ENCODE assay signal across 18 cellular contexts in the genomic region with DNA sequence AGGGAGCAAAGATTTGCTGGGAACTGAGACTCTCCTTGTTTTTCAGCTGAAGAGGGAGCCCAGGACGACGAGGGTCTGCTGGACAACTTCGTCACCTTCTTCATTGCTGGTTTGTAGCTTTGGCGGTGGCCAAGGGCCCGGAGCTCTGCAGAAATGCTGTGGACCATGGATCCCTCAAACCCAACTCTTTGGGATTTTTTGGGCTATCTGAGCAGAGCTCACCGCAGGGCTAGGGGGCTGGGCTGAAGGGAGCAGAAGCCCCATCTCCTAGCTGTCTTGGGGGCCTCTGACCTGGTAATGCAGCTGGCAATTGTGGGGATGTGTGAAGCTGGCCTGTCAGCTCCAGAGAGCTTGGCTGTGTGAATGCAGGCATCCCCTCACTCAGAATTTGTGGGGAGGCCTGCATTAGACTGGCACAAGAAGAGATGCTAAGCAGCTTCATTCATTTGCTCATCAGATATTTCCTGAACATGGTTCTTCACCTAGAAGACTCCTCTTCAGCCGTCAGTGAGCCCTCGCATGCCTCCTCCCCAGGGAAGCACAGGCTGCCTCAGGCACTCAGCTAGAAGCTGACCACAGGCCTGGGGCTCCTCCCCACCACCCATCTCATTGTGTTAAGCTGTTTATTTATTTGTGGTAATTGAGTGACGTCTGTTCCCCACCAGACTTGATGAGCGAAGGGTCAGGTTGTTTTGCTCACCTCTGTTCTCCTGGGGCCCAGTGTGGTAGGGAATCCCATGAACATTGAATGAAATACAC. TPM values are rescaled to one million over a fixed set of nuclear protein-coding genes. Genes with fewer than 3 reads are reported as not detected.
DNase-seq lines count a peak whose midpoint lies in the region; ATAC-seq and TF ChIP-seq lines count a peak whose summit lies in the region.
"Had no signal": no experiment of that assay in that cellular context is flagged by ENCODE, and none has a peak within 500 bp of the region (broad histone marks: within the 10 kb centered on the region; RNA-seq: fewer than 3 reads in every experiment).

No MANE protein-coding gene starts in this region.

- H3K27ac Mint-ChIP-seq in activated CD4-positive, alpha-beta memory T cell treated with anti-CD3 and anti-CD28 coated beads, Interleukin-2, amount 10 ng/mL, durations not matched to agents 7 days and 5 days: no peak overlapping the region
- no peak overlapping the region for H3K27ac Mint-ChIP-seq in activated CD4-positive, alpha-beta memory T cell treated with anti-CD3 and anti-CD28 coated beads for 36 hours

- no peak overlapping the region for H3K4me3 ChIP-seq in esophagus muscularis mucosa

- no peaks in the 10 kb centered on the region for H3K36me3 ChIP-seq in esophagus muscularis mucosa

- H3K4me3 Mint-ChIP-seq in activated CD4-positive, alpha-beta memory T cell treated with anti-CD3 and anti-CD28 coated beads, Interleukin-2, amount 10 ng/mL, durations not matched to agents 7 days and 5 days: no peak overlapping the region
- no peak overlapping the region for H3K4me3 Mint-ChIP-seq in activated CD4-positive, alpha-beta memory T cell treated with anti-CD3 and anti-CD28 coated beads for 36 hours
- no peak overlapping the region for H3K4me3 Mint-ChIP-seq in activated T-cell treated with anti-CD3 and anti-CD28 coated beads, Interleukin-2, amount 50 U/mL, for 4 hours

- no peaks in the 10 kb centered on the region for H3K9me3 ChIP-seq in esophagus muscularis mucosa
- H3K9me3 ChIP-seq: Caco-2 had no signal

- H3K27me3 ChIP-seq in esophagus muscularis mucosa: no peaks in the 10 kb centered on the region

- TF ChIP-seq CTCF in esophagus muscularis mucosa (IDR thresholded peaks at IDR 0.05) (no peak), RWPE1 (conservative IDR thresholded peaks at IDR 0.05; ENCODE audit: low read depth) (no peak)

- H3K36me3 Mint-ChIP-seq in activated CD4-positive, alpha-beta memory T cell treated with anti-CD3 and anti-CD28 coated beads, Interleukin-2, amount 10 ng/mL, durations not matched to agents 7 days and 5 days (ENCODE audit: low read depth): no peaks in the 10 kb centered on the region
- no peaks in the 10 kb centered on the region for H3K36me3 Mint-ChIP-seq in activated CD4-positive, alpha-beta memory T cell treated with anti-CD3 and anti-CD28 coated beads for 36 hours
- no peaks in the 10 kb centered on the region for H3K36me3 Mint-ChIP-seq in activated T-cell treated with anti-CD3 and anti-CD28 coated beads, Interleukin-2, amount 50 U/mL, for 4 hours (ENCODE audit: insufficient read depth)

- POLR2A ChIA-PET in activated CD4-positive, alpha-beta memory T cell treated with anti-CD3 and anti-CD28 coated beads, Interleukin-2, amount 10 ng/mL, durations not matched to agents 7 days and 5 days (lab: Charles Lee): no interaction called here
- POLR2A ChIA-PET in activated CD4-positive, alpha-beta memory T cell treated with anti-CD3 and anti-CD28 coated beads for 36 hours (lab: Charles Lee): no interaction called here
- POLR2A ChIA-PET in RWPE1 (lab: Yijun Ruan, JAX; ENCODE audit: low non-redundant PET): no interaction called here

- no peak for TF ChIP-seq POLR2A in esophagus muscularis mucosa (IDR thresholded peaks at IDR 0.05; ENCODE audit: low read depth)

- 80% methylated on average over 9 of the region's 10 CpGs for WGBS in esophagus muscularis mucosa

- H3K4me1 Mint-ChIP-seq in activated CD4-positive, alpha-beta memory T cell treated with anti-CD3 and anti-CD28 coated beads, Interleukin-2, amount 10 ng/mL, durations not matched to agents 7 days and 5 days: no peaks in the 10 kb centered on the region
- H3K4me1 Mint-ChIP-seq in activated CD4-positive, alpha-beta memory T cell treated with anti-CD3 and anti-CD28 coated beads for 36 hours (ENCODE audit: low read depth): no peaks in the 10 kb centered on the region
- H3K4me1 Mint-ChIP-seq in activated T-cell treated with anti-CD3 and anti-CD28 coated beads, Interleukin-2, amount 50 U/mL, for 4 hours (ENCODE audit: low read depth): no peaks in the 10 kb centered on the region

- no peak for TF ChIP-seq EP300 in esophagus muscularis mucosa (IDR thresholded peaks at IDR 0.05)

- intact Hi-C loops in activated CD4-positive, alpha-beta memory T cell treated with anti-CD3 and anti-CD28 coated beads for 36 hours (cut with micrococcal nuclease): no loop called here
- intact Hi-C loops in esophagus muscularis mucosa (cut with DNase I): no loop called here
- intact Hi-C loops in posterior vena cava (cut with DNase I): no loop called here

- H3K27ac ChIP-seq in esophagus muscularis mucosa (replicated peaks in 1 of 4) (no peak overlapping the region), RWPE1 (no peak overlapping the region)

- peak; percentile 14 for DNase-seq in activated CD4-positive, alpha-beta memory T cell treated with anti-CD3 and anti-CD28 coated beads, Interleukin-2, amount 10 ng/mL, durations not matched to agents 7 days and 5 days
- no peak for DNase-seq in activated CD4-positive, alpha-beta memory T cell treated with anti-CD3 and anti-CD28 coated beads for 36 hours
- DNase-seq in ELF-1 (ENCODE audit: low read depth, low spot score): peak; percentile 39
- DNase-seq in esophagus muscularis mucosa (ENCODE audit: extremely low spot score): peak; percentile 80
- peak; percentile 58 for DNase-seq in posterior vena cava (ENCODE audit: low spot score)
- no peak for DNase-seq in activated T-cell treated with anti-CD3 and anti-CD28 coated beads, Interleukin-2, amount 50 U/mL, for 4 hours
- DNase-seq in RWPE1 (ENCODE audit: low spot score): no peak
- DNase-seq: 8988T, Caco-2, DMS53, GF-D8, GOT3, Karpas-422, NCI-H1105 treated with DMSO at 0.1 percent for 48 hours, NCI-H187 treated with DMSO at 0.1 percent for 48 hours, SHP77 treated with DMSO at 0.1 percent for 48 hours had no signal

- peaks cover 19% of the 10 kb centered on the region for H3K27me3 Mint-ChIP-seq in activated CD4-positive, alpha-beta memory T cell treated with anti-CD3 and anti-CD28 coated beads, Interleukin-2, amount 10 ng/mL, durations not matched to agents 7 days and 5 days
- H3K27me3 Mint-ChIP-seq in activated CD4-positive, alpha-beta memory T cell treated with anti-CD3 and anti-CD28 coated beads for 36 hours: peaks cover 5% of the 10 kb centered on the region
- H3K27me3 Mint-ChIP-seq in activated T-cell treated with anti-CD3 and anti-CD28 coated beads, Interleukin-2, amount 50 U/mL, for 4 hours (ENCODE audit: low read depth): peaks cover 15% of the 10 kb centered on the region

- no peak for ATAC-seq in activated T-cell treated with anti-CD3 and anti-CD28 coated beads, Interleukin-2, amount 50 U/mL, for 4 hours
- ATAC-seq in HG02623 (IDR thresholded peaks at IDR 0.05; ENCODE audit: unreplicated experiment): no peak
- ATAC-seq: HepG2 had no signal

- H3K9me3 Mint-ChIP-seq in activated CD4-positive, alpha-beta memory T cell treated with anti-CD3 and anti-CD28 coated beads, Interleukin-2, amount 10 ng/mL, durations not matched to agents 7 days and 5 days: no peaks in the 10 kb centered on the region
- H3K9me3 Mint-ChIP-seq in activated CD4-positive, alpha-beta memory T cell treated with anti-CD3 and anti-CD28 coated beads for 36 hours: no peaks in the 10 kb centered on the region
- no peaks in the 10 kb centered on the region for H3K9me3 Mint-ChIP-seq in activated T-cell treated with anti-CD3 and anti-CD28 coated beads, Interleukin-2, amount 50 U/mL, for 4 hours

- no peaks in the 10 kb centered on the region for H3K4me1 ChIP-seq in esophagus muscularis mucosa
- H3K4me1 ChIP-seq: Caco-2 had no signal

- CTCF ChIA-PET in activated CD4-positive, alpha-beta memory T cell treated with anti-CD3 and anti-CD28 coated beads, Interleukin-2, amount 10 ng/mL, durations not matched to agents 7 days and 5 days (lab: Charles Lee): no interaction called here
- CTCF ChIA-PET in activated CD4-positive, alpha-beta memory T cell treated with anti-CD3 and anti-CD28 coated beads for 36 hours (lab: Charles Lee): interaction anchor here (1.5 kb wide), 1 partner anchor 14 kb away, joined by 4 read pairs; no protein-coding TSS in a partner anchor
- CTCF ChIA-PET in RWPE1 (lab: Yijun Ruan, JAX): interaction anchor here (0.6 kb wide), 1 partner anchor 202 kb away, joined by 3 read pairs; no protein-coding TSS in a partner anchor

RNA-seq across cellular contexts. Expression of a gene that starts 32.2 kb away (rescaled TPM):
- under 1 TPM; 0.13 to 0.23 TPM for total RNA-seq in activated CD4-positive, alpha-beta memory T cell treated with anti-CD3 and anti-CD28 coated beads, Interleukin-2, amount 10 ng/mL, durations not matched to agents 7 days and 5 days
- under 1 TPM; 0.19 to 0.21 TPM for total RNA-seq in activated CD4-positive, alpha-beta memory T cell treated with anti-CD3 and anti-CD28 coated beads for 36 hours
- total RNA-seq in esophagus muscularis mucosa: 1 to 10 TPM; 1.2 to 2.5 (median 1.9) TPM
- total RNA-seq in posterior vena cava: 1 to 10 TPM; 1.3 TPM
- under 1 TPM; 0.08 to 0.32 (median 0.14) TPM for total RNA-seq in activated T-cell treated with anti-CD3 and anti-CD28 coated beads, Interleukin-2, amount 50 U/mL, for 4 hours
- total RNA-seq: HepG2 had no signal

Comparison
In these comparisons a context has a peak if more than half of its experiments do, and no peak if none do; other contexts are left out.
1. DNase-seq: peak in activated CD4-positive, alpha-beta memory T cell treated with anti-CD3 and anti-CD28 coated beads, Interleukin-2, amount 10 ng/mL, durations not matched to agents 7 days and 5 days (single experiment), ELF-1 (single experiment), esophagus muscularis mucosa (single experiment) and posterior vena cava (single experiment); none in activated CD4-positive, alpha-beta memory T cell treated with anti-CD3 and anti-CD28 coated beads for 36 hours (single experiment), activated T-cell treated with anti-CD3 and anti-CD28 coated beads, Interleukin-2, amount 50 U/mL, for 4 hours (single experiment) and RWPE1 (single experiment).